ENCODE assay signal across 8 cellular contexts in genomic region chr6:37432590-37432915, GRCh38. TPM values are rescaled to one million over a fixed set of nuclear protein-coding genes. Genes with fewer than 3 reads are reported as not detected.
DNase-seq lines count a peak whose midpoint lies in the region; ATAC-seq and FAIRE-seq lines count a peak whose summit lies in the region.

No MANE protein-coding gene starts in this region.

- no peaks in the 10 kb centered on the region for H3K27me3 ChIP-seq in small intestine (ENCODE audit: control insufficient read depth in 2 of 2, insufficient read depth in 2 of 2, low read length in 2 of 2)

- 8 to 12% (median 9%) methylated on average over 7 of the region's 7 CpGs for WGBS in small intestine, 3 donors

- no peak for DNase-seq in Right ventricle myocardium inferior (ENCODE audit: missing footprints)
- no peak for DNase-seq in cardiac septum (ENCODE audit: low spot score)
- DNase-seq in activated CD4-positive, alpha-beta memory T cell treated with anti-CD3 and anti-CD28 coated beads for 36 hours: no peak
- DNase-seq in left ventricle myocardium superior: no peak
- DNase-seq in small intestine: no peak
- no peak for DNase-seq in kidney tubule cell (ENCODE audit: low spot score)
- DNase-seq in NCI-H446 treated with DMSO at 0.1 percent for 48 hours (lab: John Stamatoyannopoulos, UW): no peak

- peaks cover 0 to 2% of the 10 kb centered on the region in 2 donors for H3K4me1 ChIP-seq in small intestine (ENCODE audit: control insufficient read depth in 2 of 2, insufficient read depth in 1 of 2, low read depth in 1 of 2, low read length in 1 of 2)

- peaks cover 2% of the 10 kb centered on the region for H3K27me3 Mint-ChIP-seq in activated CD4-positive, alpha-beta memory T cell treated with anti-CD3 and anti-CD28 coated beads for 36 hours

- H3K36me3 Mint-ChIP-seq in activated CD4-positive, alpha-beta memory T cell treated with anti-CD3 and anti-CD28 coated beads for 36 hours: peaks cover 28% of the 10 kb centered on the region

- ATAC-seq in Right ventricle myocardium inferior: peak; percentile 24
- peak; percentile 20 for ATAC-seq in left ventricle myocardium superior
- ATAC-seq in GM21786 (IDR thresholded peaks at IDR 0.05; ENCODE audit: unreplicated experiment): no peak

- H3K27ac ChIP-seq in small intestine (ENCODE audit: low read depth in 1 of 2, low read length in 1 of 2): peak overlapping the region; percentile 90 to 93

- H3K9me3 ChIP-seq in small intestine (ENCODE audit: control insufficient read depth, low read depth): no peaks in the 10 kb centered on the region

- H3K4me1 Mint-ChIP-seq in activated CD4-positive, alpha-beta memory T cell treated with anti-CD3 and anti-CD28 coated beads for 36 hours (ENCODE audit: low read depth): peaks cover 39% of the 10 kb centered on the region

- intact Hi-C loops in Right ventricle myocardium inferior (cut with DNase I): no loop called here
- intact Hi-C loops in cardiac septum (cut with DNase I): loop anchor here (5.0 kb wide), 1 partner anchor 40 kb away; no protein-coding TSS in a partner anchor
- intact Hi-C loops in activated CD4-positive, alpha-beta memory T cell treated with anti-CD3 and anti-CD28 coated beads for 36 hours (cut with micrococcal nuclease): loop anchor here (5.0 to 10.0 kb wide), 4 partner anchors 48 to 1205 kb away; partner anchors contain the start of genes BTBD9 and CCDC167
- intact Hi-C loops in left ventricle myocardium superior (cut with micrococcal nuclease): no loop called here

- FAIRE-seq in small intestine (lab: Jason Lieb, UNC): no peak

- peak overlapping the region; percentile 98 for H3K27ac Mint-ChIP-seq in activated CD4-positive, alpha-beta memory T cell treated with anti-CD3 and anti-CD28 coated beads for 36 hours

- CTCF ChIA-PET in activated CD4-positive, alpha-beta memory T cell treated with anti-CD3 and anti-CD28 coated beads for 36 hours (lab: Charles Lee): interaction anchor here (1.1 to 2.3 kb wide), 4 partner anchors 107 to 382 kb away, joined by 3 to 8 read pairs (median 6); no protein-coding TSS in a partner anchor

- H3K9me3 Mint-ChIP-seq in activated CD4-positive, alpha-beta memory T cell treated with anti-CD3 and anti-CD28 coated beads for 36 hours: no peaks in the 10 kb centered on the region

- peaks cover 0 to 2% of the 10 kb centered on the region in 2 donors for H3K36me3 ChIP-seq in small intestine (ENCODE audit: control insufficient read depth in 2 of 2, insufficient read depth in 2 of 2, low read length in 2 of 2)

- H3K4me3 ChIP-seq in small intestine (ENCODE audit: low read depth in 1 of 2, low read length in 2 of 2): peak overlapping the region; percentile 83 to 87

- POLR2A ChIA-PET in activated CD4-positive, alpha-beta memory T cell treated with anti-CD3 and anti-CD28 coated beads for 36 hours (lab: Charles Lee): interaction anchor here (0.9 to 2.1 kb wide), 9 partner anchors 9 to 406 kb away, joined by 3 to 10 read pairs (median 6); partner anchors contain the start of genes MDGA1 and RNF8

- H3K4me3 Mint-ChIP-seq in activated CD4-positive, alpha-beta memory T cell treated with anti-CD3 and anti-CD28 coated beads for 36 hours: peak overlapping the region; percentile 91

RNA-seq across cellular contexts. Expression of gene CMTR1, which starts 0.5 kb away (rescaled TPM):
- total RNA-seq in Right ventricle myocardium inferior (29.3 TPM), cardiac septum (30.4 TPM), left ventricle myocardium superior (30.0 TPM)
- 10 to 100 TPM; 69.2 to 70.1 TPM for total RNA-seq in activated CD4-positive, alpha-beta memory T cell treated with anti-CD3 and anti-CD28 coated beads for 36 hours
- polyA plus RNA-seq in small intestine: 10 to 100 TPM; 10.8 to 17.6 (median 12.3) TPM

Comparison
In these comparisons a context has a peak if more than half of its experiments do, and no peak if none do; other contexts are left out.
1. intact Hi-C loops: an anchor here in cardiac septum (5.0 kb wide) and activated CD4-positive, alpha-beta memory T cell treated with anti-CD3 and anti-CD28 coated beads for 36 hours (5.0 to 10.0 kb wide); none called in Right ventricle myocardium inferior and left ventricle myocardium superior.